In the genomic region with DNA sequence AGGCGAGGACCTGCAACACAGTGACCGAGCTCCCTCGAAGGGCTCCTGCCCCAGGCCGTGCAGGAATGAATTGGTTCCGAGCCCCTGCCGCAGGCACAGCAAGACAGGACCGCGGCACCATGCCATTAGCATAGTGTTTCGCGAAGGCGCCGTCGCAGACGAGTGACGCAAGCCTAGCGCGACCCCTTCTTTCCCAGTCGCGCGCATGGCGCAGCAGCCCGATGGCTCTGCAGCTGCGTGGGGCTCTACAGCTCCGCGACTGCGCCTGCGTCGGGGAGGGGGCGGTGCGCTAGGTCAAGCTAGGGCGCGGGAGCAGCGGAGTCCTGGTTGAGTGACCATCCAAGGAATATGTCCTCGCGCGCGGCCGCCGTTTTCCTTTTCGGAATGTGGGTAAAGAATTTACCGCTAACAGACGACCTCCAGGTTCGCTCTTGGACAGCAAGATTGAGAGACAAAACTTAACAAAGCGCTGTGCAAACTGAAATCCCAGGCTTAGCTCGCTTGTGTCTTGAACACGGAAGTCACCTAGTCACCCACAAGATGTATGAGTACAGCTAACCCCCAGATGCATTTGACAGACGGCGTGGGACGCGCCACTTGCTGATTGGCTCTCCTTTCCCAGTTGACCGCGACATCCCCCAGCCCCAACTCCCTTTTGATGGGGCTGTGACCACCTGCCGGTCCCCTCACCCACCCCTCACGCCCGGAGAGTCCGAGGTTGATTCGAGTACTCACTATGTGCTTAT, we compare ENCODE assay signal across 8 cellular contexts. TPM values are rescaled to one million over a fixed set of nuclear protein-coding genes. Genes with fewer than 3 reads are reported as not detected.
DNase-seq lines count a peak whose midpoint lies in the region; ATAC-seq and TF ChIP-seq lines count a peak whose summit lies in the region.

Gene TRMT61B, minus strand, starts transcription at position 164 of the 746 bp plus-strand sequence. Its CDS starts 32 bp downstream, at position 132.

- H3K9me3 ChIP-seq in Loucy (ENCODE audit: insufficient read depth, low read depth, low read length): no peaks in the 10 kb centered on the region
- no peaks in the 10 kb centered on the region for H3K9me3 ChIP-seq in RWPE2 (ENCODE audit: severe bottlenecking)
- H3K9me3 ChIP-seq in fibroblast of lung (ENCODE audit: control insufficient read depth, insufficient read depth, low read depth, low read length): no peaks in the 10 kb centered on the region
- H3K9me3 ChIP-seq in naive thymus-derived CD4-positive, alpha-beta T cell (ENCODE audit: control insufficient read depth in 2 of 3, low read length in 3 of 3): no peaks in the 10 kb centered on the region

- H3K9me2 ChIP-seq in Loucy (replicated peaks; ENCODE audit: low read depth, low read length): no peaks in the 10 kb centered on the region

- ATAC-seq in RWPE2 (ENCODE audit: low read depth): peak; percentile 97
- peak; percentile 98 for ATAC-seq in activated T-helper 17 cell treated with anti-CD3 and anti-CD28 coated beads, Interleukin-2, amount 50 U/mL, for 72 hours (replicated peaks)
- ATAC-seq in naive thymus-derived CD4-positive, alpha-beta T cell: peak; percentile 98
- peak; percentile 99 for ATAC-seq in stimulated activated memory B cell treated with anti-CD40 and anti-IgM and Interleukin-4, amounts not matched to agents 10 μg/mL and 1 μg/mL and 100 μg/mL, for 72 hours

- H3F3A ChIP-seq in Loucy (ENCODE audit: low read depth): no peaks in the 10 kb centered on the region

- POLR2A ChIA-PET in naive thymus-derived CD4-positive, alpha-beta T cell (lab: Charles Lee): interaction anchor here (0.5 to 7.3 kb wide), 23 partner anchors 9 to 331 kb away, joined by 3 to 93 read pairs (median 4); partner anchors contain the start of genes CLIP4, PPP1CB and WDR43

- peak within 1 kb of the TSS; percentile 83 for H3K9ac ChIP-seq in Loucy (ENCODE audit: low read depth, low read length, poor library complexity, severe bottlenecking)
- peak within 1 kb of the TSS; percentile 88 for H3K9ac ChIP-seq in fibroblast of lung (ENCODE audit: insufficient read depth, low read length)

- CTCF ChIA-PET in naive thymus-derived CD4-positive, alpha-beta T cell (lab: Charles Lee): interaction anchor here (0.6 to 1.3 kb wide), 4 partner anchors 25 to 340 kb away, joined by 3 to 4 read pairs (median 3); no protein-coding TSS in a partner anchor

- TF ChIP-seq CTCF in Loucy (conservative IDR thresholded peaks at IDR 0.05; ENCODE audit: low read length) (no peak), RWPE2 (IDR thresholded peaks at IDR 0.05; ENCODE audit: poor library complexity, severe bottlenecking) (no peak), fibroblast of lung (conservative IDR thresholded peaks at IDR 0.05 in 1 of 2, IDR thresholded peaks at IDR 0.05 in 1 of 2; ENCODE audit: low read depth in 1 of 2, low read length in 2 of 2) (no peak)

- peak within 1 kb of the TSS; percentile 99 for H3K4me3 Mint-ChIP-seq in activated T-helper 17 cell treated with anti-CD3 and anti-CD28 coated beads, Interleukin-2, amount 50 U/mL, for 72 hours
- H3K4me3 Mint-ChIP-seq in naive thymus-derived CD4-positive, alpha-beta T cell: peak within 1 kb of the TSS; percentile 90 to 98 (median 96)
- H3K4me3 Mint-ChIP-seq in stimulated activated memory B cell treated with anti-CD40 and anti-IgM and Interleukin-4, amounts not matched to agents 10 μg/mL and 1 μg/mL and 100 μg/mL, for 72 hours: peak within 1 kb of the TSS; percentile 97

- H3K4me3 ChIP-seq in H7 (ENCODE audit: insufficient read depth, low read depth, low read length) (peak within 1 kb of the TSS; percentile 87), Loucy (ENCODE audit: low read length, poor library complexity, severe bottlenecking) (peak within 1 kb of the TSS; percentile 89), RWPE2 (ENCODE audit: severe bottlenecking) (peak within 1 kb of the TSS; percentile 81), fibroblast of lung (replicated peaks in 1 of 4; ENCODE audit: control extremely low read depth in 1 of 4, insufficient read depth in 1 of 4, low read depth in 3 of 4, low read length in 4 of 4) (peak within 1 kb of the TSS; percentile 85 to 100 (median 94))
- H3K4me3 ChIP-seq in naive thymus-derived CD4-positive, alpha-beta T cell (ENCODE audit: low read length): peak within 1 kb of the TSS; percentile 96

- H3K36me3 Mint-ChIP-seq in activated T-helper 17 cell treated with anti-CD3 and anti-CD28 coated beads, Interleukin-2, amount 50 U/mL, for 72 hours (ENCODE audit: low read depth): peaks cover 38% of the 10 kb centered on the region
- H3K36me3 Mint-ChIP-seq in naive thymus-derived CD4-positive, alpha-beta T cell: peaks cover 0 to 9% (median 2%) of the 10 kb centered on the region in 5 donors
- H3K36me3 Mint-ChIP-seq in stimulated activated memory B cell treated with anti-CD40 and anti-IgM and Interleukin-4, amounts not matched to agents 10 μg/mL and 1 μg/mL and 100 μg/mL, for 72 hours: peaks cover 1% of the 10 kb centered on the region

- no peaks in the 10 kb centered on the region for H3K36me3 ChIP-seq in H7 (replicated peaks; ENCODE audit: control insufficient read depth, insufficient read depth, low read length)
- no peaks in the 10 kb centered on the region for H3K36me3 ChIP-seq in Loucy (ENCODE audit: insufficient read depth, low read length)
- peaks cover 26% of the 10 kb centered on the region for H3K36me3 ChIP-seq in RWPE2 (ENCODE audit: low read depth)
- H3K36me3 ChIP-seq in fibroblast of lung (ENCODE audit: control insufficient read depth, insufficient read depth, low read length): no peaks in the 10 kb centered on the region
- peaks cover 0 to 4% (median 0%) of the 10 kb centered on the region in 3 experiments for H3K36me3 ChIP-seq in naive thymus-derived CD4-positive, alpha-beta T cell (ENCODE audit: control insufficient read depth in 2 of 3, insufficient read depth in 3 of 3, low read length in 3 of 3)

- peaks cover 2% of the 10 kb centered on the region for H3K27me3 Mint-ChIP-seq in activated T-helper 17 cell treated with anti-CD3 and anti-CD28 coated beads, Interleukin-2, amount 50 U/mL, for 72 hours
- peaks cover 0 to 6% (median 2%) of the 10 kb centered on the region in 5 donors for H3K27me3 Mint-ChIP-seq in naive thymus-derived CD4-positive, alpha-beta T cell
- no peaks in the 10 kb centered on the region for H3K27me3 Mint-ChIP-seq in stimulated activated memory B cell treated with anti-CD40 and anti-IgM and Interleukin-4, amounts not matched to agents 10 μg/mL and 1 μg/mL and 100 μg/mL, for 72 hours

- H3K27ac Mint-ChIP-seq in activated T-helper 17 cell treated with anti-CD3 and anti-CD28 coated beads, Interleukin-2, amount 50 U/mL, for 72 hours: peak within 1 kb of the TSS; percentile 97
- H3K27ac Mint-ChIP-seq in naive thymus-derived CD4-positive, alpha-beta T cell: peak within 1 kb of the TSS; percentile 95 to 100 (median 98)
- peak within 1 kb of the TSS; percentile 97 for H3K27ac Mint-ChIP-seq in stimulated activated memory B cell treated with anti-CD40 and anti-IgM and Interleukin-4, amounts not matched to agents 10 μg/mL and 1 μg/mL and 100 μg/mL, for 72 hours

- peaks cover 9% of the 10 kb centered on the region for H4K20me1 ChIP-seq in Loucy (ENCODE audit: insufficient read depth, low read length, poor library complexity, severe bottlenecking)
- H4K20me1 ChIP-seq in fibroblast of lung (ENCODE audit: control insufficient read depth, extremely low read depth, insufficient read depth, low read length): no peaks in the 10 kb centered on the region

- H2AFZ ChIP-seq in Loucy (ENCODE audit: low read length): peak within 1 kb of the TSS; percentile 90
- peak within 1 kb of the TSS; percentile 98 for H2AFZ ChIP-seq in fibroblast of lung (ENCODE audit: low read length)

- peaks cover 14% of the 10 kb centered on the region for H3K4me1 Mint-ChIP-seq in activated T-helper 17 cell treated with anti-CD3 and anti-CD28 coated beads, Interleukin-2, amount 50 U/mL, for 72 hours
- H3K4me1 Mint-ChIP-seq in naive thymus-derived CD4-positive, alpha-beta T cell: peaks cover 22 to 48% (median 37%) of the 10 kb centered on the region in 7 donors
- peaks cover 30% of the 10 kb centered on the region for H3K4me1 Mint-ChIP-seq in stimulated activated memory B cell treated with anti-CD40 and anti-IgM and Interleukin-4, amounts not matched to agents 10 μg/mL and 1 μg/mL and 100 μg/mL, for 72 hours

- H3K79me2 ChIP-seq in Loucy (ENCODE audit: insufficient read depth, low read length): peaks cover 42% of the 10 kb centered on the region
- H3K79me2 ChIP-seq in fibroblast of lung (ENCODE audit: control insufficient read depth, insufficient read depth, low read length): peaks cover 25% of the 10 kb centered on the region

- H3K4me1 ChIP-seq in Loucy (ENCODE audit: insufficient read depth, low read length, poor library complexity, severe bottlenecking) (peaks cover 15% of the 10 kb centered on the region), RWPE2 (ENCODE audit: insufficient read depth, poor library complexity, severe bottlenecking) (no peaks in the 10 kb centered on the region), fibroblast of lung (ENCODE audit: control insufficient read depth, extremely low read depth, insufficient read depth, low read length) (peaks cover 4% of the 10 kb centered on the region)
- peaks cover 19 to 22% of the 10 kb centered on the region in 2 donors for H3K4me1 ChIP-seq in naive thymus-derived CD4-positive, alpha-beta T cell (ENCODE audit: control insufficient read depth in 2 of 2, insufficient read depth in 2 of 2, low read length in 2 of 2)

- H3K9me3 Mint-ChIP-seq in activated T-helper 17 cell treated with anti-CD3 and anti-CD28 coated beads, Interleukin-2, amount 50 U/mL, for 72 hours: no peaks in the 10 kb centered on the region
- H3K9me3 Mint-ChIP-seq in naive thymus-derived CD4-positive, alpha-beta T cell: no peaks in the 10 kb centered on the region
- no peaks in the 10 kb centered on the region for H3K9me3 Mint-ChIP-seq in stimulated activated memory B cell treated with anti-CD40 and anti-IgM and Interleukin-4, amounts not matched to agents 10 μg/mL and 1 μg/mL and 100 μg/mL, for 72 hours

- intact Hi-C loops in naive thymus-derived CD4-positive, alpha-beta T cell (cut with micrococcal nuclease): loop anchor here (1.0 to 10.0 kb wide), 9 partner anchors 24 to 476 kb away; partner anchors contain the start of genes PPP1CB (in 2 of the 2), SPDYA (in 2 of the 2), WDR43 (in 2 of the 2) and FOSL2 (in 1 of the 2)

- peak; percentile 94 for DNase-seq in ELR (ENCODE audit: low read depth)
- peak; percentile 96 for DNase-seq in H7
- DNase-seq in RWPE2 (ENCODE audit: low spot score): peak; percentile 91
- DNase-seq in fibroblast of lung (ENCODE audit: low read depth in 2 of 2): peak; percentile 93 to 94
- peak; percentile 94 to 97 (median 95) for DNase-seq in naive thymus-derived CD4-positive, alpha-beta T cell

- H3K27me3 ChIP-seq in H7 (ENCODE audit: control insufficient read depth, insufficient read depth, low read length) (no peaks in the 10 kb centered on the region; the same call in 1 of the 2 replicates), Loucy (ENCODE audit: insufficient read depth, low read length, poor library complexity, severe bottlenecking) (no peaks in the 10 kb centered on the region), RWPE2 (ENCODE audit: insufficient read depth, poor library complexity, severe bottlenecking) (no peaks in the 10 kb centered on the region), fibroblast of lung (ENCODE audit: control insufficient read depth, insufficient read depth, low read length) (no peaks in the 10 kb centered on the region)
- H3K27me3 ChIP-seq in naive thymus-derived CD4-positive, alpha-beta T cell (ENCODE audit: control insufficient read depth in 2 of 2, insufficient read depth in 2 of 2, low read length in 2 of 2): no peaks in the 10 kb centered on the region

- H3K27ac ChIP-seq in RWPE2 (ENCODE audit: poor library complexity, severe bottlenecking) (peak within 1 kb of the TSS; percentile 3), fibroblast of lung (ENCODE audit: insufficient read depth, low read length) (peak within 1 kb of the TSS; percentile 94)
- H3K27ac ChIP-seq in naive thymus-derived CD4-positive, alpha-beta T cell (ENCODE audit: low read depth, low read length): peak within 1 kb of the TSS; percentile 87

- H3K4me2 ChIP-seq in Loucy (ENCODE audit: low read depth, low read length, poor library complexity, severe bottlenecking): peak within 1 kb of the TSS; percentile 93
- H3K4me2 ChIP-seq in fibroblast of lung (ENCODE audit: extremely low read depth, insufficient read depth, low read length): peak within 1 kb of the TSS; percentile 98

RNA-seq across cellular contexts. Expression of gene TRMT61B, which starts in this region (rescaled TPM):
- total RNA-seq in H7 (2014; rRNA removed; shearing (Covaris generic)): 26.1 and 26.6 TPM in 2 replicates
- total RNA-seq in activated T-helper 17 cell treated with anti-CD3 and anti-CD28 coated beads, Interleukin-2, amount 50 U/mL, for 72 hours: 10 to 100 TPM; 14.7 to 20.0 TPM
- 14.4 and 14.6 TPM in 2 replicates for total RNA-seq in fibroblast of lung
- polyA plus RNA-seq in fibroblast of lung: 11.3 and 13.5 TPM in 2 replicates
- 10.4 and 10.8 TPM in 2 replicates for polyA plus RNA-seq in fibroblast of lung (2012)
- polyA minus RNA-seq in fibroblast of lung (ENCODE audit: low replicate concordance): 1.0 and 1.7 TPM in 2 replicates
- 10 to 100 TPM; 14.8 to 24.5 (median 20.5) TPM for total RNA-seq in naive thymus-derived CD4-positive, alpha-beta T cell
- polyA plus RNA-seq in naive thymus-derived CD4-positive, alpha-beta T cell: 10 to 100 TPM; 18.6 to 25.2 TPM

Comparison
In these comparisons a context has a peak if more than half of its experiments do, and no peak if none do; other contexts are left out.
1. Peak in every context shown above with its lines: DNase-seq, ATAC-seq, H3K4me3 ChIP-seq and H3K27ac ChIP-seq.
2. H3K27ac ChIP-seq: peak in every context shown above with its lines; median percentile 94 in fibroblast of lung; 87 in naive thymus-derived CD4-positive, alpha-beta T cell; 3 in RWPE2.